Comparison of ENCODE assay signal across 1 cellular context in the genomic region with DNA sequence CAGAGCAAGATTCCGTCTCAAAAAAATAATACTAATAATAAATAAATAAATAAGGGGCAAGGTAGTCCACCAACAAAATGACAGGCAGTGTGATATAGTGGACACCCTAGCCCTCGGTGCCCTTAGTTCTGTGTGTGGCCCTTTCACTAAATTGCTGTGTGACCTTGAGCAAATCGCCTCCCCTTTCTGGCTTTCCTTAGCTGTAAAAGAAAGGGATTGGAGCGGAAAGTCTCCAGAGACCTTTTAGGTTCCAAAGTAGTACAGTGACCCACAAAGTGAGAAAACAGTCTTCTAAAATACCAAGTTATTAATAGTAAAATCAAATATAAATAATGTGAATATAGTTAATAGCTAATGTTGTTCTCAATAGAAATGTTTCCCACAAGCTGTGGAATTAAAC.
TF ChIP-seq lines count a peak whose summit lies in the region.

No MANE protein-coding gene starts in this region.

TF ChIP-seq in K562, 482 proteins besides CTCF, POLR2A, EP300 and RAD21:
- TF ChIP-seq MTA3 (IDR thresholded peaks at IDR 0.05; ENCODE audit: borderline replicate concordance) (no peak), BCOR (IDR thresholded peaks at IDR 0.05) (peak; percentile 68; the same call in 1 of the 2 replicates), PHF21A (IDR thresholded peaks at IDR 0.05; ENCODE audit: borderline replicate concordance, low read depth) (no peak), PTBP1 (IDR thresholded peaks at IDR 0.05; ENCODE audit: low read depth, low read length) (no peak), PRPF4 (IDR thresholded peaks at IDR 0.05; ENCODE audit: insufficient read depth, low read depth, low read length, poor library complexity, severe bottlenecking) (no peak), GABPA (tag; conservative IDR thresholded peaks at IDR 0.05; ENCODE audit: low read depth) (0 out of 2 replicates have a peak, but pooled peaks have one; percentile 8), ZNF436 (CRISPR knock-in tag; IDR thresholded peaks at IDR 0.05) (no peak), POLR3G (IDR thresholded peaks at IDR 0.05; ENCODE audit: extremely low read depth, insufficient read length, insufficient replicate concordance) (no peak), STAT5B (CRISPR knock-in tag; IDR thresholded peaks at IDR 0.05) (no peak), KDM1A (IDR thresholded peaks at IDR 0.05) (0 out of 4 replicates have a peak, but pooled peaks of 1 of the 2 experiments have one; percentile 21), TOE1 (IDR thresholded peaks at IDR 0.05; ENCODE audit: borderline replicate concordance) (no peak), TOE1 (CRISPR knock-in tag; IDR thresholded peaks at IDR 0.05; ENCODE audit: borderline replicate concordance, low read depth) (no peak), GTF2F1 (IDR thresholded peaks at IDR 0.05; ENCODE audit: low read depth, low read length) (no peak), HOXB6 (CRISPR knock-in tag; IDR thresholded peaks at IDR 0.05; ENCODE audit: borderline replicate concordance) (no peak), ZFP36 (IDR thresholded peaks at IDR 0.05; ENCODE audit: low read depth, low read length, partially characterized antibody) (peak; percentile 76), ZNF274 (IDR thresholded peaks at IDR 0.05; ENCODE audit: borderline replicate concordance, low read depth, low read length) (no peak), RBM25 (IDR thresholded peaks at IDR 0.05; ENCODE audit: low read depth, low read length, severe bottlenecking) (peak; percentile 40), ZNF197 (CRISPR knock-in tag; IDR thresholded peaks at IDR 0.05; ENCODE audit: low read depth) (no peak)
- TF ChIP-seq, protein P1, sequence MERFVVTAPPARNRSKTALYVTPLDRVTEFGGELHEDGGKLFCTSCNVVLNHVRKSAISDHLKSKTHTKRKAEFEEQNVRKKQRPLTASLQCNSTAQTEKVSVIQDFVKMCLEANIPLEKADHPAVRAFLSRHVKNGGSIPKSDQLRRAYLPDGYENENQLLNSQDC (CRISPR knock-in tag; IDR thresholded peaks at IDR 0.05), result no peak
- TF ChIP-seq, protein P2, sequence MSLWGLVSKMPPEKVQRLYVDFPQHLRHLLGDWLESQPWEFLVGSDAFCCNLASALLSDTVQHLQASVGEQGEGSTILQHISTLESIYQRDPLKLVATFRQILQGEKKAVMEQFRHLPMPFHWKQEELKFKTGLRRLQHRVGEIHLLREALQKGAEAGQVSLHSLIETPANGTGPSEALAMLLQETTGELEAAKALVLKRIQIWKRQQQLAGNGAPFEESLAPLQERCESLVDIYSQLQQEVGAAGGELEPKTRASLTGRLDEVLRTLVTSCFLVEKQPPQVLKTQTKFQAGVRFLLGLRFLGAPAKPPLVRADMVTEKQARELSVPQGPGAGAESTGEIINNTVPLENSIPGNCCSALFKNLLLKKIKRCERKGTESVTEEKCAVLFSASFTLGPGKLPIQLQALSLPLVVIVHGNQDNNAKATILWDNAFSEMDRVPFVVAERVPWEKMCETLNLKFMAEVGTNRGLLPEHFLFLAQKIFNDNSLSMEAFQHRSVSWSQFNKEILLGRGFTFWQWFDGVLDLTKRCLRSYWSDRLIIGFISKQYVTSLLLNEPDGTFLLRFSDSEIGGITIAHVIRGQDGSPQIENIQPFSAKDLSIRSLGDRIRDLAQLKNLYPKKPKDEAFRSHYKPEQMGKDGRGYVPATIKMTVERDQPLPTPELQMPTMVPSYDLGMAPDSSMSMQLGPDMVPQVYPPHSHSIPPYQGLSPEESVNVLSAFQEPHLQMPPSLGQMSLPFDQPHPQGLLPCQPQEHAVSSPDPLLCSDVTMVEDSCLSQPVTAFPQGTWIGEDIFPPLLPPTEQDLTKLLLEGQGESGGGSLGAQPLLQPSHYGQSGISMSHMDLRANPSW (CRISPR knock-in tag; IDR thresholded peaks at IDR 0.05), result no peak
- TF ChIP-seq, protein P3, sequence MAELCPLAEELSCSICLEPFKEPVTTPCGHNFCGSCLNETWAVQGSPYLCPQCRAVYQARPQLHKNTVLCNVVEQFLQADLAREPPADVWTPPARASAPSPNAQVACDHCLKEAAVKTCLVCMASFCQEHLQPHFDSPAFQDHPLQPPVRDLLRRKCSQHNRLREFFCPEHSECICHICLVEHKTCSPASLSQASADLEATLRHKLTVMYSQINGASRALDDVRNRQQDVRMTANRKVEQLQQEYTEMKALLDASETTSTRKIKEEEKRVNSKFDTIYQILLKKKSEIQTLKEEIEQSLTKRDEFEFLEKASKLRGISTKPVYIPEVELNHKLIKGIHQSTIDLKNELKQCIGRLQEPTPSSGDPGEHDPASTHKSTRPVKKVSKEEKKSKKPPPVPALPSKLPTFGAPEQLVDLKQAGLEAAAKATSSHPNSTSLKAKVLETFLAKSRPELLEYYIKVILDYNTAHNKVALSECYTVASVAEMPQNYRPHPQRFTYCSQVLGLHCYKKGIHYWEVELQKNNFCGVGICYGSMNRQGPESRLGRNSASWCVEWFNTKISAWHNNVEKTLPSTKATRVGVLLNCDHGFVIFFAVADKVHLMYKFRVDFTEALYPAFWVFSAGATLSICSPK (IDR thresholded peaks at IDR 0.05; ENCODE audit: borderline replicate concordance), result no peak
